In genomic region chr4:25330905-25331816, GRCh38 we compare ENCODE assay signal across 9 cellular contexts. TPM values are rescaled to one million over a fixed set of nuclear protein-coding genes. Genes with fewer than 3 reads are reported as not detected.
DNase-seq lines count a peak whose midpoint lies in the region; ATAC-seq and TF ChIP-seq lines count a peak whose summit lies in the region.
"Had no signal": no experiment of that assay in that cellular context is flagged by ENCODE, and none has a peak within 500 bp of the region (broad histone marks: within the 10 kb centered on the region; RNA-seq: fewer than 3 reads in every experiment).

No MANE protein-coding gene starts in this region.

- no peak for DNase-seq in activated CD8-positive, alpha-beta T cell treated with anti-CD3 and anti-CD28 coated beads for 36 hours
- DNase-seq in pons (ENCODE audit: low spot score) (peak; percentile 26), NCI-H2029 (lab: John Stamatoyannopoulos, UW) (no peak), posterior cingulate gyrus (no peak), NCI-H524 (lab: John Stamatoyannopoulos, UW) (no peak), PC-3 (no peak)

- no peaks in the 10 kb centered on the region for H3K79me2 ChIP-seq in PC-3 (ENCODE audit: low read length)

- H3K27ac Mint-ChIP-seq in activated CD8-positive, alpha-beta T cell treated with anti-CD3 and anti-CD28 coated beads for 36 hours, result peak overlapping the region; percentile 84

- no peak overlapping the region for H3K27ac ChIP-seq in PC-3 (ENCODE audit: low read length)

- peak overlapping the region; percentile 59 for H3K4me3 Mint-ChIP-seq in activated CD8-positive, alpha-beta T cell treated with anti-CD3 and anti-CD28 coated beads for 36 hours

- CTCF ChIA-PET in activated CD8-positive, alpha-beta T cell treated with anti-CD3 and anti-CD28 coated beads for 36 hours (lab: Charles Lee), result interaction anchor here (0.9 to 3.9 kb wide), 11 partner anchors 14 to 351 kb away, joined by 3 to 25 read pairs (median 4); partner anchors contain the start of genes ANAPC4 and ZCCHC4
- CTCF ChIA-PET in PC-3 (lab: Charles Lee), result no interaction called here

- H2AFZ ChIP-seq in PC-3 (ENCODE audit: low read length), result no peak overlapping the region

- no peaks in the 10 kb centered on the region for H3K9me3 ChIP-seq in PC-3 (ENCODE audit: low read length)

- H3K4me1 ChIP-seq in PC-3 (ENCODE audit: insufficient read depth, low read length), result no peaks in the 10 kb centered on the region

- peaks cover 5% of the 10 kb centered on the region for H3K36me3 Mint-ChIP-seq in activated CD8-positive, alpha-beta T cell treated with anti-CD3 and anti-CD28 coated beads for 36 hours (ENCODE audit: low read depth)

- H3K27me3 ChIP-seq in PC-3 (ENCODE audit: low read length), result no peaks in the 10 kb centered on the region

- POLR2A ChIA-PET in activated CD8-positive, alpha-beta T cell treated with anti-CD3 and anti-CD28 coated beads for 36 hours (lab: Charles Lee), result interaction anchor here (0.6 to 1.8 kb wide), 6 partner anchors 11 to 771 kb away, joined by 3 to 6 read pairs (median 3); partner anchors contain the start of gene ZCCHC4
- POLR2A ChIA-PET in PC-3 (lab: Charles Lee; ENCODE audit: unreplicated experiment), result interaction anchor here (0.5 kb wide), 1 partner anchor 8 kb away, joined by 3 read pairs; no protein-coding TSS in a partner anchor

- no peak overlapping the region for H3K4me3 ChIP-seq in PC-3 (ENCODE audit: low read length)

- intact Hi-C loops in activated CD8-positive, alpha-beta T cell treated with anti-CD3 and anti-CD28 coated beads for 36 hours (cut with micrococcal nuclease), result no loop called here
- intact Hi-C loops in posterior cingulate gyrus (cut with DNase I), result no loop called here
- intact Hi-C loops in PC-3 (cut with micrococcal nuclease), result no loop called here

- no peaks in the 10 kb centered on the region for H3K36me3 ChIP-seq in PC-3 (ENCODE audit: low read depth, low read length)

- no peaks in the 10 kb centered on the region for H3K9me2 ChIP-seq in PC-3 (replicated peaks; ENCODE audit: low read length)

- no peaks in the 10 kb centered on the region for H4K20me1 ChIP-seq in PC-3 (ENCODE audit: low read length)

- ATAC-seq in GM18907 (IDR thresholded peaks at IDR 0.05; ENCODE audit: unreplicated experiment) (peak; percentile 79), HG02678 (IDR thresholded peaks at IDR 0.05; ENCODE audit: unreplicated experiment) (peak; percentile 85), PC-3 (no peak)
- ATAC-seq in activated CD8-positive, alpha-beta T cell treated with anti-CD3 and anti-CD28 coated beads for 36 hours, result peak; percentile 79
- ATAC-seq: esophagus mucosa had no signal

- H3F3A ChIP-seq in PC-3 (ENCODE audit: low read length, unreplicated experiment), result no peaks in the 10 kb centered on the region

- peaks cover 16% of the 10 kb centered on the region for H3K4me1 Mint-ChIP-seq in activated CD8-positive, alpha-beta T cell treated with anti-CD3 and anti-CD28 coated beads for 36 hours (ENCODE audit: low read depth)

- TF ChIP-seq CTCF in activated CD8-positive, alpha-beta T cell treated with anti-CD3 and anti-CD28 coated beads for 36 hours (IDR thresholded peaks at IDR 0.05), result no peak
- TF ChIP-seq CTCF in PC-3 (conservative IDR thresholded peaks at IDR 0.05; ENCODE audit: low read depth, low read length), result no peak

- H3K9me3 Mint-ChIP-seq in activated CD8-positive, alpha-beta T cell treated with anti-CD3 and anti-CD28 coated beads for 36 hours, result no peaks in the 10 kb centered on the region

- H3K27me3 Mint-ChIP-seq in activated CD8-positive, alpha-beta T cell treated with anti-CD3 and anti-CD28 coated beads for 36 hours, result no peaks in the 10 kb centered on the region

- H3K4me2 ChIP-seq in PC-3 (ENCODE audit: low read length), result no peak overlapping the region

- no TSS peak for BruUV-seq in PC-3 (replicated peaks; lab: Mats Ljungman, UMichigan)

- H3K9ac ChIP-seq in PC-3 (ENCODE audit: low read length), result no peak overlapping the region

RNA-seq across cellular contexts. Expression of gene ZCCHC4, which starts 18.6 kb away (rescaled TPM):
- total RNA-seq in activated CD8-positive, alpha-beta T cell treated with anti-CD3 and anti-CD28 coated beads for 36 hours, result 10 to 100 TPM; 12.0 to 12.8 TPM
- 6.5 and 6.8 TPM in 2 replicates for total RNA-seq in PC-3 (2014; rRNA removed)

RNA-seq across cellular contexts. Expression of gene ANAPC4, which starts 45.9 kb away (rescaled TPM):
- total RNA-seq in activated CD8-positive, alpha-beta T cell treated with anti-CD3 and anti-CD28 coated beads for 36 hours, result 10 to 100 TPM; 29.2 to 31.4 TPM
- 11.3 and 14.5 TPM in 2 replicates for total RNA-seq in PC-3 (2014; rRNA removed)
